8 cellular contexts compared by ENCODE assay signal in the genomic region with DNA sequence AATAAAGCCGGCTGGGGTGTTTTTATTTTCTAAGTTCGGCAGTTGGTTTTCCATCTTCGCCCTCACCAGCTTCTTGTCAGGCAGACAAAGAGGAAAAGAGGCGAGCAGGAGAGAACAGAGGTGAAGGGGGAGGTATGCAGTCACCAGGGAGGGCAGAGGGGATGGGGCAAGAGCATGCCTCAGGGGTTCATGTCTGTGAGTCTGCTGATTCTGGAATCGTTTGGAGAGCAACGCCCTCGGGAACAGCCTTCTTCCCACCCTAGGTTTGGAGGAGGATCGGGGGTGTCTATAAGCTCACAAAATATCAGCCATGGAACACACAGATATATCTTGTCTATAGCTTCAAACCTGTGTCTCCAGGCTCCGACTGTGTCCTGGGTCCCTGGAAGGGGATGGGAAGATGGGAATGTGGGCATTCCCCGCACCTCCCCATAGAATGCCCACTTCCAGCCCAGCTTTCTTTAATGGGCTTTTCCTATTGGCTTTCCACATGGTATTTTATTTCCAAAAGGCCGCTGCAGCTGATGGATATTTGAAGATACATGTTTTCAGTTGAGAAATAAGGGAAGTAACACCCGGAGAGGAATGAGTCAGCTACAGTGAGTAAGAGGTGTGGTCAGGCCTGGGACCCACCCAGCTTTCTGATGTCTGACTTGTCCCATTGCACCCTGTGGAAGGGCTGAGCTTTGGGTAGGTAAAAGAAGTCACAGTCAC.
DNase-seq lines count a peak whose midpoint lies in the region; ATAC-seq, FAIRE-seq and TF ChIP-seq lines count a peak whose summit lies in the region.

No MANE protein-coding gene starts in this region.

- peaks cover 22 to 42% (median 42%) of the 10 kb centered on the region in 3 donors for H3K27me3 ChIP-seq in skeletal muscle tissue (ENCODE audit: control insufficient read depth in 3 of 3, insufficient read depth in 3 of 3, low read length in 3 of 3)

- no peak for ATAC-seq in GM21526 (IDR thresholded peaks at IDR 0.05; ENCODE audit: low FRiP score, unreplicated experiment)

- FAIRE-seq in RCC 7860 (lab: Jason Lieb, UNC) = peak; percentile 97

- H3K36me3 ChIP-seq in skeletal muscle tissue (ENCODE audit: control insufficient read depth in 3 of 3, insufficient read depth in 3 of 3, low read length in 3 of 3) = no peaks in the 10 kb centered on the region

- no peak for TF ChIP-seq CTCF in GM20000 (IDR thresholded peaks at IDR 0.05; ENCODE audit: extremely low read depth, missing control alignments)

- H3K4me1 ChIP-seq in skeletal muscle tissue (ENCODE audit: control insufficient read depth in 3 of 3, insufficient read depth in 3 of 3, low read length in 3 of 3) = peaks cover 0 to 8% (median 2%) of the 10 kb centered on the region in 3 donors

- CTCF ChIA-PET in HEK293T (lab: Yijun Ruan, JAX) = no interaction called here

- H3K27ac ChIP-seq in skeletal muscle tissue (ENCODE audit: low read depth, low read length) = peak overlapping the region; percentile 47

- no peak overlapping the region for H3K9ac ChIP-seq in skeletal muscle tissue (ENCODE audit: low read depth in 1 of 3, low read length in 3 of 3)

- POLR2A ChIA-PET in HEK293T (lab: Yijun Ruan, JAX) = no interaction called here

- H3K9me3 ChIP-seq in skeletal muscle tissue (ENCODE audit: control insufficient read depth in 3 of 3, low read length in 3 of 3) = peaks cover 0 to 8% (median 6%) of the 10 kb centered on the region in 3 donors

- H3K4me3 ChIP-seq in skeletal muscle tissue (ENCODE audit: low read length in 3 of 3) = no peak overlapping the region

- TF ChIP-seq POLR2A in erythroblast (IDR thresholded peaks at IDR 0.05; ENCODE audit: low read length) = no peak

- DNase-seq in GM20000 (ENCODE audit: low spot score) (peak; percentile 30), RCC 7860 (ENCODE audit: low spot score) (peak; percentile 97), erythroblast (lab: John Stamatoyannopoulos, UW) (peak; percentile 61 to 83), NCI-H1694 treated with DMSO at 0.1 percent for 48 hours (lab: John Stamatoyannopoulos, UW) (no peak), HEK293T (ENCODE audit: extremely low spot score) (no peak), NCI-H2171 (lab: John Stamatoyannopoulos, UW) (no peak)

TF ChIP-seq in HEK293T, 16 proteins besides CTCF, POLR2A, EP300 and RAD21:
- TF ChIP-seq ELF4 (IDR thresholded peaks at IDR 0.05) (no peak), LEF1 (IDR thresholded peaks at IDR 0.05; ENCODE audit: borderline replicate concordance) (no peak), NFRKB (IDR thresholded peaks at IDR 0.05) (no peak), TARDBP (IDR thresholded peaks at IDR 0.05) (no peak), ZNF384 (IDR thresholded peaks at IDR 0.05) (no peak), FOXA1 (IDR thresholded peaks at IDR 0.05) (no peak), HDGF (IDR thresholded peaks at IDR 0.05; ENCODE audit: borderline replicate concordance) (no peak), SUZ12 (IDR thresholded peaks at IDR 0.05) (no peak), FOXK2 (IDR thresholded peaks at IDR 0.05) (no peak), BHLHE40 (IDR thresholded peaks at IDR 0.05; ENCODE audit: borderline replicate concordance) (no peak), FOXM1 (IDR thresholded peaks at IDR 0.05; ENCODE audit: borderline replicate concordance) (no peak), CTBP1 (IDR thresholded peaks at IDR 0.05; ENCODE audit: borderline replicate concordance) (no peak), ARNT (IDR thresholded peaks at IDR 0.05) (no peak), SP1 (IDR thresholded peaks at IDR 0.05) (no peak), L3MBTL2 (conservative IDR thresholded peaks at IDR 0.05) (no peak)
- TF ChIP-seq, protein P1, sequence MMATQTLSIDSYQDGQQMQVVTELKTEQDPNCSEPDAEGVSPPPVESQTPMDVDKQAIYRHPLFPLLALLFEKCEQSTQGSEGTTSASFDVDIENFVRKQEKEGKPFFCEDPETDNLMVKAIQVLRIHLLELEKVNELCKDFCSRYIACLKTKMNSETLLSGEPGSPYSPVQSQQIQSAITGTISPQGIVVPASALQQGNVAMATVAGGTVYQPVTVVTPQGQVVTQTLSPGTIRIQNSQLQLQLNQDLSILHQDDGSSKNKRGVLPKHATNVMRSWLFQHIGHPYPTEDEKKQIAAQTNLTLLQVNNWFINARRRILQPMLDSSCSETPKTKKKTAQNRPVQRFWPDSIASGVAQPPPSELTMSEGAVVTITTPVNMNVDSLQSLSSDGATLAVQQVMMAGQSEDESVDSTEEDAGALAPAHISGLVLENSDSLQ (IDR thresholded peaks at IDR 0.05) = no peak

Comparison
In these comparisons a context has a peak if more than half of its experiments do, and no peak if none do; other contexts are left out.
1. DNase-seq: peak in GM20000 (single experiment), RCC 7860 (single experiment) and erythroblast (2 of 2); none in NCI-H1694 treated with DMSO at 0.1 percent for 48 hours (single experiment), HEK293T (single experiment) and NCI-H2171 (single experiment).